In the genomic region with DNA sequence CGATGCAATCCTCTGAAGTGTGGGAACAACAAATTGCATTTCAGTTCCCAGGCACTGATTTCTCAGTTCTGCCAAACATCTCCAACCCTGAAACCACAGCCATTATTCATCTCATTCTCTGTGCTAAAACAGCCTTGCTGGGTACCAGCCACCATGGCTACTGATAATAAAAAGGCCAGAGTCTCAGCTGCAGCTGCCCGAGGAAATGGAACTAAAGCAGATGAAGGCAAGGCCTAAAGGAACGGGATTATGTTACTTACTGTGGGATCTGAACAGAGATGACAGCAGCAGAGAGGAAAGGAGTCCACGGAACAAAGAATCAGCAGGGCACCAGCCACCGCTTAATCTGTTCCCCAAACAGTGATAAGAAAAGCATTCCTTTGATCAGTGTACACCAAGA, we compare ENCODE assay signal across 19 cellular contexts.
DNase-seq lines count a peak whose midpoint lies in the region; ATAC-seq and TF ChIP-seq lines count a peak whose summit lies in the region.
"Had no signal": no experiment of that assay in that cellular context is flagged by ENCODE, and none has a peak within 500 bp of the region (broad histone marks: within the 10 kb centered on the region; RNA-seq: fewer than 3 reads in every experiment).

No MANE protein-coding gene starts in this region.

- H3K9me3 Mint-ChIP-seq in activated CD8-positive, alpha-beta T cell treated with anti-CD3 and anti-CD28 coated beads, Interleukin-2, amount 10 ng/mL, durations not matched to agents 7 days and 5 days (ENCODE audit: insufficient read depth) = no peaks in the 10 kb centered on the region

- intact Hi-C loops in lower leg skin (cut with DNase I; ENCODE audit: low total_unique reads) = no loop called here

- H3K27ac ChIP-seq in fibroblast of lung (ENCODE audit: insufficient read depth, low read length) = no peak overlapping the region
- H3K27ac ChIP-seq: A549, breast epithelium had no signal

- no peaks in the 10 kb centered on the region for H3K4me1 ChIP-seq in fibroblast of lung (ENCODE audit: control insufficient read depth, extremely low read depth, insufficient read depth, low read length)
- H3K4me1 ChIP-seq: A549, breast epithelium had no signal

- no peaks in the 10 kb centered on the region for H3K36me3 Mint-ChIP-seq in activated CD8-positive, alpha-beta T cell treated with anti-CD3 and anti-CD28 coated beads, Interleukin-2, amount 10 ng/mL, durations not matched to agents 7 days and 5 days (ENCODE audit: low read depth)
- H3K36me3 Mint-ChIP-seq: CD4-positive, CD25-positive, alpha-beta regulatory T cell had no signal

- ATAC-seq in GM21723 (IDR thresholded peaks at IDR 0.05; ENCODE audit: unreplicated experiment) (no peak), HG02973 (IDR thresholded peaks at IDR 0.05; ENCODE audit: unreplicated experiment) (no peak)
- no peak for ATAC-seq in activated CD8-positive, alpha-beta T cell treated with anti-CD3 and anti-CD28 coated beads, Interleukin-2, amount 10 ng/mL, durations not matched to agents 7 days and 5 days
- ATAC-seq: A549, left lobe of liver had no signal

- no peak overlapping the region for H2AFZ ChIP-seq in fibroblast of lung (ENCODE audit: low read length)

- no peak for TF ChIP-seq POLR2A in lower leg skin (IDR thresholded peaks at IDR 0.05)

- H3K9me3 ChIP-seq in fibroblast of lung (ENCODE audit: control insufficient read depth, insufficient read depth, low read depth, low read length) = no peaks in the 10 kb centered on the region
- H3K9me3 ChIP-seq: A549 had no signal

- H3K27me3 Mint-ChIP-seq in activated CD8-positive, alpha-beta T cell treated with anti-CD3 and anti-CD28 coated beads, Interleukin-2, amount 10 ng/mL, durations not matched to agents 7 days and 5 days (ENCODE audit: low read depth) = peaks cover 5% of the 10 kb centered on the region

- DNase-seq in A172 (ENCODE audit: low spot score) (peak; percentile 44), NCI-H226 (peak; percentile 53), fibroblast of lung (ENCODE audit: low read depth in 2 of 2) (peak; percentile 10 to 71), myocyte (ENCODE audit: low read depth) (peak; percentile 80), lower leg skin (ENCODE audit: low spot score in 2 of 2) (no peak)
- no peak for DNase-seq in activated CD8-positive, alpha-beta T cell treated with anti-CD3 and anti-CD28 coated beads, Interleukin-2, amount 10 ng/mL, durations not matched to agents 7 days and 5 days
- DNase-seq: activated CD4-positive, alpha-beta T cell treated with anti-CD3 and anti-CD28 coated beads, Interleukin-2, amount 50 U/mL, for 48 hours; activated T-cell treated with anti-CD3 and anti-CD28 coated beads, Interleukin-2, amount 50 U/mL, for 1 hour; CD4-positive, CD25-positive, alpha-beta regulatory T cell; DMS79 treated with DMSO at 0.1 percent for 48 hours; NCI-H146; NCI-H2227 treated with DMSO at 0.1 percent for 48 hours had no signal

- CTCF ChIA-PET in activated CD8-positive, alpha-beta T cell treated with anti-CD3 and anti-CD28 coated beads, Interleukin-2, amount 10 ng/mL, durations not matched to agents 7 days and 5 days (lab: Charles Lee) = no interaction called here

- no peak overlapping the region for H3K4me2 ChIP-seq in fibroblast of lung (ENCODE audit: extremely low read depth, insufficient read depth, low read length)
- H3K4me2 ChIP-seq: A549 had no signal

- no peaks in the 10 kb centered on the region for H4K20me1 ChIP-seq in fibroblast of lung (ENCODE audit: control insufficient read depth, extremely low read depth, insufficient read depth, low read length)

- no peak for TF ChIP-seq CTCF in fibroblast of lung (conservative IDR thresholded peaks at IDR 0.05 in 1 of 2, IDR thresholded peaks at IDR 0.05 in 1 of 2; ENCODE audit: low read depth in 1 of 2, low read length in 2 of 2)
- no peak for TF ChIP-seq CTCF in lower leg skin (IDR thresholded peaks at IDR 0.05)

- H3K9ac ChIP-seq in fibroblast of lung (ENCODE audit: insufficient read depth, low read length) = no peak overlapping the region

- 63 to 64% methylated on average over 5 of the region's 5 CpGs for WGBS in lower leg skin, 2 donors

- no peak overlapping the region for H3K27ac Mint-ChIP-seq in activated CD8-positive, alpha-beta T cell treated with anti-CD3 and anti-CD28 coated beads, Interleukin-2, amount 10 ng/mL, durations not matched to agents 7 days and 5 days
- H3K27ac Mint-ChIP-seq: activated naive CD4-positive, alpha-beta T cell treated with anti-CD3 and anti-CD28 coated beads, Interleukin-2, amount 50 U/mL, for 24 hours; CD4-positive, CD25-positive, alpha-beta regulatory T cell; stimulated activated naive CD8-positive, alpha-beta T cell treated with anti-CD3 and anti-CD28 coated beads, Interleukin-15, Interleukin-2, amounts not matched to agents 100 ng/mL and 50 ng/mL, for 24 hours had no signal

- POLR2A ChIA-PET in activated CD8-positive, alpha-beta T cell treated with anti-CD3 and anti-CD28 coated beads, Interleukin-2, amount 10 ng/mL, durations not matched to agents 7 days and 5 days (lab: Charles Lee) = no interaction called here

- H3K4me1 Mint-ChIP-seq in activated CD8-positive, alpha-beta T cell treated with anti-CD3 and anti-CD28 coated beads, Interleukin-2, amount 10 ng/mL, durations not matched to agents 7 days and 5 days (ENCODE audit: low read depth) = no peaks in the 10 kb centered on the region
- H3K4me1 Mint-ChIP-seq: activated naive CD4-positive, alpha-beta T cell treated with anti-CD3 and anti-CD28 coated beads, Interleukin-2, amount 50 U/mL, for 24 hours; CD4-positive, CD25-positive, alpha-beta regulatory T cell had no signal

- no peaks in the 10 kb centered on the region for H3K79me2 ChIP-seq in fibroblast of lung (ENCODE audit: control insufficient read depth, insufficient read depth, low read length)

- no peak overlapping the region for H3K4me3 Mint-ChIP-seq in activated CD8-positive, alpha-beta T cell treated with anti-CD3 and anti-CD28 coated beads, Interleukin-2, amount 10 ng/mL, durations not matched to agents 7 days and 5 days
- H3K4me3 Mint-ChIP-seq: activated naive CD4-positive, alpha-beta T cell treated with anti-CD3 and anti-CD28 coated beads, Interleukin-2, amount 50 U/mL, for 24 hours; CD4-positive, CD25-positive, alpha-beta regulatory T cell; stimulated activated naive CD8-positive, alpha-beta T cell treated with anti-CD3 and anti-CD28 coated beads, Interleukin-15, Interleukin-2, amounts not matched to agents 100 ng/mL and 50 ng/mL, for 24 hours had no signal

- no peaks in the 10 kb centered on the region for H3K27me3 ChIP-seq in fibroblast of lung (ENCODE audit: control insufficient read depth, insufficient read depth, low read length)
- H3K27me3 ChIP-seq: breast epithelium had no signal

- H3K4me3 ChIP-seq in fibroblast of lung (replicated peaks in 1 of 4; ENCODE audit: control extremely low read depth in 1 of 4, insufficient read depth in 1 of 4, low read depth in 3 of 4, low read length in 4 of 4) = no peak overlapping the region
- H3K4me3 ChIP-seq in lower leg skin (ENCODE audit: low read depth, poor library complexity, severe bottlenecking) = no peak overlapping the region
- H3K4me3 ChIP-seq: A549, breast epithelium had no signal

- no peaks in the 10 kb centered on the region for H3K36me3 ChIP-seq in fibroblast of lung (ENCODE audit: control insufficient read depth, insufficient read depth, low read length)
- H3K36me3 ChIP-seq: breast epithelium had no signal

Comparison
In these comparisons a context has a peak if more than half of its experiments do, and no peak if none do; other contexts are left out.
1. DNase-seq: peak in A172 (single experiment), NCI-H226 (single experiment), fibroblast of lung (2 of 2) and myocyte (single experiment); none in lower leg skin (0 of 2) and activated CD8-positive, alpha-beta T cell treated with anti-CD3 and anti-CD28 coated beads, Interleukin-2, amount 10 ng/mL, durations not matched to agents 7 days and 5 days (single experiment).